8 cellular contexts compared by ENCODE assay signal in genomic region chr14:45135659-45136314, GRCh38. TPM values are rescaled to one million over a fixed set of nuclear protein-coding genes. Genes with fewer than 3 reads are reported as not detected.
DNase-seq lines count a peak whose midpoint lies in the region; ATAC-seq and TF ChIP-seq lines count a peak whose summit lies in the region.

FANCM (plus strand) TSS chr14:45135930; CDS start chr14:45136032, 102 bp downstream.

- H3K9me3 Mint-ChIP-seq in activated naive CD8-positive, alpha-beta T cell treated with anti-CD3 and anti-CD28 coated beads, Interleukin-2, amount 10 ng/mL, durations not matched to agents 7 days and 5 days = no peaks in the 10 kb centered on the region

- H3K36me3 ChIP-seq in SU-DHL-6 (ENCODE audit: low read length) (0 out of 2 replicates have a peak, but pooled peaks cover 3% of the 10 kb centered on the region), ovary (no peaks in the 10 kb centered on the region), tibial artery (no peaks in the 10 kb centered on the region)

- H3K9me2 ChIP-seq in SU-DHL-6 (replicated peaks; ENCODE audit: insufficient read depth, low read length) = no peaks in the 10 kb centered on the region

- peak within 1 kb of the TSS; percentile 89 for H3K4me3 ChIP-seq in GM08714 (ENCODE audit: low read length)
- H3K4me3 ChIP-seq in SU-DHL-6 (ENCODE audit: insufficient read depth, low read length, poor library complexity, severe bottlenecking) = peak within 1 kb of the TSS; percentile 76
- peak within 1 kb of the TSS; percentile 64 for H3K4me3 ChIP-seq in ovary
- H3K4me3 ChIP-seq in tibial artery = peak within 1 kb of the TSS; percentile 83 to 86

- H3K27me3 ChIP-seq in SU-DHL-6 (ENCODE audit: low read length) (no peaks in the 10 kb centered on the region), ovary (no peaks in the 10 kb centered on the region), tibial artery (no peaks in the 10 kb centered on the region)

- H3K4me2 ChIP-seq in SU-DHL-6 (ENCODE audit: low read depth, low read length, poor library complexity, severe bottlenecking) = peak within 1 kb of the TSS; percentile 99

- H3K27ac Mint-ChIP-seq in activated naive CD8-positive, alpha-beta T cell treated with anti-CD3 and anti-CD28 coated beads, Interleukin-2, amount 10 ng/mL, durations not matched to agents 7 days and 5 days = peak within 1 kb of the TSS; percentile 100

- H2AFZ ChIP-seq in SU-DHL-6 (ENCODE audit: low read depth, low read length, severe bottlenecking) = peak within 1 kb of the TSS; percentile 93

- no peak for TF ChIP-seq POLR2A in ovary (IDR thresholded peaks at IDR 0.05)

- 0 out of 2 replicates have a peak, but pooled peaks cover 4% of the 10 kb centered on the region for H4K20me1 ChIP-seq in SU-DHL-6 (ENCODE audit: low read depth, low read length)

- H3K27ac ChIP-seq in SU-DHL-6 (ENCODE audit: low read depth, low read length) (peak within 1 kb of the TSS; percentile 82), ovary (peak within 1 kb of the TSS in 1 of 2 donors; percentile 81), tibial artery (peak within 1 kb of the TSS; percentile 86 to 93)

- peaks cover 31% of the 10 kb centered on the region for H3K4me1 Mint-ChIP-seq in activated naive CD8-positive, alpha-beta T cell treated with anti-CD3 and anti-CD28 coated beads, Interleukin-2, amount 10 ng/mL, durations not matched to agents 7 days and 5 days

- H3K9ac ChIP-seq in SU-DHL-6 (ENCODE audit: low read length) = peak within 1 kb of the TSS; percentile 71

- H3K36me3 Mint-ChIP-seq in activated naive CD8-positive, alpha-beta T cell treated with anti-CD3 and anti-CD28 coated beads, Interleukin-2, amount 10 ng/mL, durations not matched to agents 7 days and 5 days = peaks cover 9% of the 10 kb centered on the region

- H3F3A ChIP-seq in SU-DHL-6 (ENCODE audit: insufficient read depth) = peaks cover 10% of the 10 kb centered on the region

- 0 to 1% (median 0%) methylated on average over 31 to 44 of the region's 44 CpGs for WGBS in ovary, 3 donors

- peak within 1 kb of the TSS; percentile 100 for H3K4me3 Mint-ChIP-seq in activated naive CD8-positive, alpha-beta T cell treated with anti-CD3 and anti-CD28 coated beads, Interleukin-2, amount 10 ng/mL, durations not matched to agents 7 days and 5 days

- ATAC-seq in HG02623 (IDR thresholded peaks at IDR 0.05; ENCODE audit: unreplicated experiment) = peak; percentile 36
- ATAC-seq in activated naive CD8-positive, alpha-beta T cell treated with anti-CD3 and anti-CD28 coated beads, Interleukin-2, amount 10 ng/mL, durations not matched to agents 7 days and 5 days (ENCODE audit: low read depth) = peak; percentile 39

- peaks cover 74% of the 10 kb centered on the region for H3K79me2 ChIP-seq in SU-DHL-6 (ENCODE audit: insufficient read depth, low read length)

- no peaks in the 10 kb centered on the region for H3K27me3 Mint-ChIP-seq in activated naive CD8-positive, alpha-beta T cell treated with anti-CD3 and anti-CD28 coated beads, Interleukin-2, amount 10 ng/mL, durations not matched to agents 7 days and 5 days

- no peaks in the 10 kb centered on the region for H3K4me1 ChIP-seq in ovary (ENCODE audit: insufficient read depth)
- H3K4me1 ChIP-seq in tibial artery = peaks cover 6 to 30% (median 11%) of the 10 kb centered on the region in 4 donors

- intact Hi-C loops in head of caudate nucleus (cut with DNase I) (loop anchor here (2.0 to 10.0 kb wide), 3 partner anchors 119 to 241 kb away; partner anchors contain the start of genes MIS18BP1 and TOGARAM1), ovary (cut with DNase I) (loop anchor here in 2 of 4 donors (5.0 kb wide), 2 partner anchors 117 to 173 kb away; partner anchors contain the start of genes KLHL28 (in 1 of the 2), MIS18BP1 (in 1 of the 2) and TOGARAM1 (in 1 of the 2)), tibial artery (cut with DNase I; ENCODE audit: low total_unique reads) (loop anchor here (2.0 to 10.0 kb wide), 3 partner anchors 51 to 173 kb away; partner anchors contain the start of genes MIS18BP1, PRPF39 and TOGARAM1)

- DNase-seq in NCI-H128 (lab: John Stamatoyannopoulos, UW; ENCODE audit: unreplicated experiment) (peak; percentile 96), head of caudate nucleus (peak; percentile 78 to 98 (median 92)), ovary (peak; percentile 89 to 95 (median 91)), tibial artery (peak; percentile 93 to 96)
- peak; percentile 73 for DNase-seq in activated naive CD8-positive, alpha-beta T cell treated with anti-CD3 and anti-CD28 coated beads, Interleukin-2, amount 10 ng/mL, durations not matched to agents 7 days and 5 days

- TF ChIP-seq CTCF in SU-DHL-6 (IDR thresholded peaks at IDR 0.05; ENCODE audit: insufficient read depth, low read length, poor library complexity, severe bottlenecking) = no peak
- TF ChIP-seq CTCF in ovary (IDR thresholded peaks at IDR 0.05) = no peak
- no peak for TF ChIP-seq CTCF in tibial artery (IDR thresholded peaks at IDR 0.05)

- H3K9me3 ChIP-seq in SU-DHL-6 (ENCODE audit: insufficient read depth, low read length) (no peaks in the 10 kb centered on the region), ovary (no peaks in the 10 kb centered on the region), tibial artery (no peaks in the 10 kb centered on the region)

- POLR2A ChIA-PET in activated naive CD8-positive, alpha-beta T cell treated with anti-CD3 and anti-CD28 coated beads, Interleukin-2, amount 10 ng/mL, durations not matched to agents 7 days and 5 days (lab: Charles Lee) = interaction anchor here (1.0 to 4.7 kb wide), 4 partner anchors 22 to 174 kb away, joined by 4 to 38 read pairs (median 11); partner anchors contain the start of genes KLHL28, MIS18BP1 and TOGARAM1

- TF ChIP-seq EP300 in ovary (IDR thresholded peaks at IDR 0.05) = no peak

RNA-seq across cellular contexts. Expression of gene FANCM, which starts in this region (rescaled TPM):
- total RNA-seq in activated naive CD8-positive, alpha-beta T cell treated with anti-CD3 and anti-CD28 coated beads, Interleukin-2, amount 10 ng/mL, durations not matched to agents 7 days and 5 days = 10 to 100 TPM; 15.0 to 17.7 TPM
- total RNA-seq in ovary = 1 to 10 TPM; 4.4 to 9.1 (median 6.2) TPM
- polyA plus RNA-seq in ovary = 1 to 10 TPM; 2.4 to 3.0 TPM
